In the genomic region with DNA sequence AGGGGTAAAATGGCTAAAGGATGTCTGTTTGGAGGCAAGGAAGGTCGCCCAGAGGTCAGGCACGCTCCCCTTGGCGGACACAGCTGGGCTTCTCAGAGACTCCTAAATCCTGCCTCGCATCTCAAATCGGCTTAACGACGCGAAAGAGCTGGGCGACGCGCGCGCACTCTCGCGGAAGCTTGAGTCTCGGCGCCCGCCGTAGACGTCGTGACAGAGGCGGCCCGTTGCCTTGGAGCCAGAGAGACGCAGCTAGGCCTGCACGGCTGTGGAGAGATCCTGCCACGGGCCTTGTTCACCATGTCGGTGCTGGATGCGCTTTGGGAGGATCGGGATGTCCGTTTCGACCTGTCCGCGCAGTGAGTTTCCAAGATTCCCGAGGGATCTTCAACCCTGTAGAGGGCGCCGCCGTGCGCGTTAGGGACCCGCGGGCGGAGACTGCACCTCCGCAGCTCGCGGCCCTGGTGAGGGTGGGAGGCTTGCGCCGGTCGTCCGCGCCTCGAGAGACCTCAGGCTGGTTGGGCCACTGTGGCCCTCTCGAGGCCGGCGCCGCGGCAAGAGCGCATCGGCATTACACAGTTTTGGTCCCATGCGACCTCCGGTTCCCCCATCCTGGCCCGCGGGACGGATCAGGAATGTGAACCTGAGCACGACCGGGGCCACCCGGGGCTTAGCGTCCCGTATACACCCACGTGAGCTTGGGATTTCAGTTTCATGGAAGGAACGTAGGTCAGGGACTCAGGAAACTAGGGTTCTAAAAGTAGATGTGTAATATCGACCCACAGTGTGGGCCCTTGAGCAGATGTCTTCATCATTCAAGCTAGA, we compare ENCODE assay signal across 1 cellular context.
TF ChIP-seq lines count a peak whose summit lies in the region.

A gene (plus strand): TSS at position 238 of the 822 bp plus-strand sequence. CDS start 60 bp downstream, at position 298.

TF ChIP-seq in K562, 482 proteins besides CTCF, POLR2A, EP300 and RAD21 (continued from another document and continues in another):
- TF ChIP-seq ZNF408 (CRISPR knock-in tag; IDR thresholded peaks at IDR 0.05; ENCODE audit: low read depth), result no peak
- TF ChIP-seq, protein P1, sequence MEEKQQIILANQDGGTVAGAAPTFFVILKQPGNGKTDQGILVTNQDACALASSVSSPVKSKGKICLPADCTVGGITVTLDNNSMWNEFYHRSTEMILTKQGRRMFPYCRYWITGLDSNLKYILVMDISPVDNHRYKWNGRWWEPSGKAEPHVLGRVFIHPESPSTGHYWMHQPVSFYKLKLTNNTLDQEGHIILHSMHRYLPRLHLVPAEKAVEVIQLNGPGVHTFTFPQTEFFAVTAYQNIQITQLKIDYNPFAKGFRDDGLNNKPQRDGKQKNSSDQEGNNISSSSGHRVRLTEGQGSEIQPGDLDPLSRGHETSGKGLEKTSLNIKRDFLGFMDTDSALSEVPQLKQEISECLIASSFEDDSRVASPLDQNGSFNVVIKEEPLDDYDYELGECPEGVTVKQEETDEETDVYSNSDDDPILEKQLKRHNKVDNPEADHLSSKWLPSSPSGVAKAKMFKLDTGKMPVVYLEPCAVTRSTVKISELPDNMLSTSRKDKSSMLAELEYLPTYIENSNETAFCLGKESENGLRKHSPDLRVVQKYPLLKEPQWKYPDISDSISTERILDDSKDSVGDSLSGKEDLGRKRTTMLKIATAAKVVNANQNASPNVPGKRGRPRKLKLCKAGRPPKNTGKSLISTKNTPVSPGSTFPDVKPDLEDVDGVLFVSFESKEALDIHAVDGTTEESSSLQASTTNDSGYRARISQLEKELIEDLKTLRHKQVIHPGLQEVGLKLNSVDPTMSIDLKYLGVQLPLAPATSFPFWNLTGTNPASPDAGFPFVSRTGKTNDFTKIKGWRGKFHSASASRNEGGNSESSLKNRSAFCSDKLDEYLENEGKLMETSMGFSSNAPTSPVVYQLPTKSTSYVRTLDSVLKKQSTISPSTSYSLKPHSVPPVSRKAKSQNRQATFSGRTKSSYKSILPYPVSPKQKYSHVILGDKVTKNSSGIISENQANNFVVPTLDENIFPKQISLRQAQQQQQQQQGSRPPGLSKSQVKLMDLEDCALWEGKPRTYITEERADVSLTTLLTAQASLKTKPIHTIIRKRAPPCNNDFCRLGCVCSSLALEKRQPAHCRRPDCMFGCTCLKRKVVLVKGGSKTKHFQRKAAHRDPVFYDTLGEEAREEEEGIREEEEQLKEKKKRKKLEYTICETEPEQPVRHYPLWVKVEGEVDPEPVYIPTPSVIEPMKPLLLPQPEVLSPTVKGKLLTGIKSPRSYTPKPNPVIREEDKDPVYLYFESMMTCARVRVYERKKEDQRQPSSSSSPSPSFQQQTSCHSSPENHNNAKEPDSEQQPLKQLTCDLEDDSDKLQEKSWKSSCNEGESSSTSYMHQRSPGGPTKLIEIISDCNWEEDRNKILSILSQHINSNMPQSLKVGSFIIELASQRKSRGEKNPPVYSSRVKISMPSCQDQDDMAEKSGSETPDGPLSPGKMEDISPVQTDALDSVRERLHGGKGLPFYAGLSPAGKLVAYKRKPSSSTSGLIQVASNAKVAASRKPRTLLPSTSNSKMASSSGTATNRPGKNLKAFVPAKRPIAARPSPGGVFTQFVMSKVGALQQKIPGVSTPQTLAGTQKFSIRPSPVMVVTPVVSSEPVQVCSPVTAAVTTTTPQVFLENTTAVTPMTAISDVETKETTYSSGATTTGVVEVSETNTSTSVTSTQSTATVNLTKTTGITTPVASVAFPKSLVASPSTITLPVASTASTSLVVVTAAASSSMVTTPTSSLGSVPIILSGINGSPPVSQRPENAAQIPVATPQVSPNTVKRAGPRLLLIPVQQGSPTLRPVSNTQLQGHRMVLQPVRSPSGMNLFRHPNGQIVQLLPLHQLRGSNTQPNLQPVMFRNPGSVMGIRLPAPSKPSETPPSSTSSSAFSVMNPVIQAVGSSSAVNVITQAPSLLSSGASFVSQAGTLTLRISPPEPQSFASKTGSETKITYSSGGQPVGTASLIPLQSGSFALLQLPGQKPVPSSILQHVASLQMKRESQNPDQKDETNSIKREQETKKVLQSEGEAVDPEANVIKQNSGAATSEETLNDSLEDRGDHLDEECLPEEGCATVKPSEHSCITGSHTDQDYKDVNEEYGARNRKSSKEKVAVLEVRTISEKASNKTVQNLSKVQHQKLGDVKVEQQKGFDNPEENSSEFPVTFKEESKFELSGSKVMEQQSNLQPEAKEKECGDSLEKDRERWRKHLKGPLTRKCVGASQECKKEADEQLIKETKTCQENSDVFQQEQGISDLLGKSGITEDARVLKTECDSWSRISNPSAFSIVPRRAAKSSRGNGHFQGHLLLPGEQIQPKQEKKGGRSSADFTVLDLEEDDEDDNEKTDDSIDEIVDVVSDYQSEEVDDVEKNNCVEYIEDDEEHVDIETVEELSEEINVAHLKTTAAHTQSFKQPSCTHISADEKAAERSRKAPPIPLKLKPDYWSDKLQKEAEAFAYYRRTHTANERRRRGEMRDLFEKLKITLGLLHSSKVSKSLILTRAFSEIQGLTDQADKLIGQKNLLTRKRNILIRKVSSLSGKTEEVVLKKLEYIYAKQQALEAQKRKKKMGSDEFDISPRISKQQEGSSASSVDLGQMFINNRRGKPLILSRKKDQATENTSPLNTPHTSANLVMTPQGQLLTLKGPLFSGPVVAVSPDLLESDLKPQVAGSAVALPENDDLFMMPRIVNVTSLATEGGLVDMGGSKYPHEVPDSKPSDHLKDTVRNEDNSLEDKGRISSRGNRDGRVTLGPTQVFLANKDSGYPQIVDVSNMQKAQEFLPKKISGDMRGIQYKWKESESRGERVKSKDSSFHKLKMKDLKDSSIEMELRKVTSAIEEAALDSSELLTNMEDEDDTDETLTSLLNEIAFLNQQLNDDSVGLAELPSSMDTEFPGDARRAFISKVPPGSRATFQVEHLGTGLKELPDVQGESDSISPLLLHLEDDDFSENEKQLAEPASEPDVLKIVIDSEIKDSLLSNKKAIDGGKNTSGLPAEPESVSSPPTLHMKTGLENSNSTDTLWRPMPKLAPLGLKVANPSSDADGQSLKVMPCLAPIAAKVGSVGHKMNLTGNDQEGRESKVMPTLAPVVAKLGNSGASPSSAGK (IDR thresholded peaks at IDR 0.05), result peak; percentile 93
- TF ChIP-seq, protein P2, sequence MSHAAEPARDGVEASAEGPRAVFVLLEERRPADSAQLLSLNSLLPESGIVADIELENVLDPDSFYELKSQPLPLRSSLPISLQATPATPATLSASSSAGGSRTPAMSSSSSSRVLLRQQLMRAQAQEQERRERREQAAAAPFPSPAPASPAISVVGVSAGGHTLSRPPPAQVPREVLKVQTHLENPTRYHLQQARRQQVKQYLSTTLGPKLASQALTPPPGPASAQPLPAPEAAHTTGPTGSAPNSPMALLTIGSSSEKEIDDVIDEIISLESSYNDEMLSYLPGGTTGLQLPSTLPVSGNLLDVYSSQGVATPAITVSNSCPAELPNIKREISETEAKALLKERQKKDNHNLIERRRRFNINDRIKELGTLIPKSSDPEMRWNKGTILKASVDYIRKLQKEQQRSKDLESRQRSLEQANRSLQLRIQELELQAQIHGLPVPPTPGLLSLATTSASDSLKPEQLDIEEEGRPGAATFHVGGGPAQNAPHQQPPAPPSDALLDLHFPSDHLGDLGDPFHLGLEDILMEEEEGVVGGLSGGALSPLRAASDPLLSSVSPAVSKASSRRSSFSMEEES (CRISPR knock-in tag; IDR thresholded peaks at IDR 0.05), result no peak
- TF ChIP-seq ZNF668 (CRISPR knock-in tag; IDR thresholded peaks at IDR 0.05), result no peak
- TF ChIP-seq, protein P3, sequence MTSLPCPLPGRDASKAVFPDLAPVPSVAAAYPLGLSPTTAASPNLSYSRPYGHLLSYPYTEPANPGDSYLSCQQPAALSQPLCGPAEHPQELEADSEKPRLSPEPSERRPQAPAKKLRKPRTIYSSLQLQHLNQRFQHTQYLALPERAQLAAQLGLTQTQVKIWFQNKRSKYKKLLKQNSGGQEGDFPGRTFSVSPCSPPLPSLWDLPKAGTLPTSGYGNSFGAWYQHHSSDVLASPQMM (CRISPR knock-in tag; IDR thresholded peaks at IDR 0.05), result no peak
- TF ChIP-seq PPARD (CRISPR knock-in tag; IDR thresholded peaks at IDR 0.05), result no peak
- TF ChIP-seq, protein P4, sequence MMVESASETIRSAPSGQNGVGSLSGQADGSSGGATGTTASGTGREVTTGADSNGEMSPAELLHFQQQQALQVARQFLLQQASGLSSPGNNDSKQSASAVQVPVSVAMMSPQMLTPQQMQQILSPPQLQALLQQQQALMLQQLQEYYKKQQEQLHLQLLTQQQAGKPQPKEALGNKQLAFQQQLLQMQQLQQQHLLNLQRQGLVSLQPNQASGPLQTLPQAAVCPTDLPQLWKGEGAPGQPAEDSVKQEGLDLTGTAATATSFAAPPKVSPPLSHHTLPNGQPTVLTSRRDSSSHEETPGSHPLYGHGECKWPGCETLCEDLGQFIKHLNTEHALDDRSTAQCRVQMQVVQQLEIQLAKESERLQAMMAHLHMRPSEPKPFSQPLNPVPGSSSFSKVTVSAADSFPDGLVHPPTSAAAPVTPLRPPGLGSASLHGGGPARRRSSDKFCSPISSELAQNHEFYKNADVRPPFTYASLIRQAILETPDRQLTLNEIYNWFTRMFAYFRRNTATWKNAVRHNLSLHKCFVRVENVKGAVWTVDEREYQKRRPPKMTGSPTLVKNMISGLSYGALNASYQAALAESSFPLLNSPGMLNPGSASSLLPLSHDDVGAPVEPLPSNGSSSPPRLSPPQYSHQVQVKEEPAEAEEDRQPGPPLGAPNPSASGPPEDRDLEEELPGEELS (CRISPR knock-in tag; IDR thresholded peaks at IDR 0.05; ENCODE audit: borderline replicate concordance), result peak; percentile 69
- TF ChIP-seq C11orf30 (IDR thresholded peaks at IDR 0.05; ENCODE audit: low read depth), result peak; percentile 85
- TF ChIP-seq, protein P5, sequence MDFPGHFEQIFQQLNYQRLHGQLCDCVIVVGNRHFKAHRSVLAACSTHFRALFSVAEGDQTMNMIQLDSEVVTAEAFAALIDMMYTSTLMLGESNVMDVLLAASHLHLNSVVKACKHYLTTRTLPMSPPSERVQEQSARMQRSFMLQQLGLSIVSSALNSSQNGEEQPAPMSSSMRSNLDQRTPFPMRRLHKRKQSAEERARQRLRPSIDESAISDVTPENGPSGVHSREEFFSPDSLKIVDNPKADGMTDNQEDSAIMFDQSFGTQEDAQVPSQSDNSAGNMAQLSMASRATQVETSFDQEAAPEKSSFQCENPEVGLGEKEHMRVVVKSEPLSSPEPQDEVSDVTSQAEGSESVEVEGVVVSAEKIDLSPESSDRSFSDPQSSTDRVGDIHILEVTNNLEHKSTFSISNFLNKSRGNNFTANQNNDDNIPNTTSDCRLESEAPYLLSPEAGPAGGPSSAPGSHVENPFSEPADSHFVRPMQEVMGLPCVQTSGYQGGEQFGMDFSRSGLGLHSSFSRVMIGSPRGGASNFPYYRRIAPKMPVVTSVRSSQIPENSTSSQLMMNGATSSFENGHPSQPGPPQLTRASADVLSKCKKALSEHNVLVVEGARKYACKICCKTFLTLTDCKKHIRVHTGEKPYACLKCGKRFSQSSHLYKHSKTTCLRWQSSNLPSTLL (IDR thresholded peaks at IDR 0.05), result no peak
- TF ChIP-seq CHD2 (IDR thresholded peaks at IDR 0.05; ENCODE audit: low read depth, low read length), result peak; percentile 91
- no peak for TF ChIP-seq ARNT (IDR thresholded peaks at IDR 0.05)
- TF ChIP-seq RCOR1 (IDR thresholded peaks at IDR 0.05; ENCODE audit: borderline replicate concordance in 1 of 2, low read depth in 2 of 2, low read length in 2 of 2), result peak in 1 of 2 experiments; percentile 6; a peak in 1 of 4 replicates
- TF ChIP-seq TFAM (CRISPR knock-in tag; conservative IDR thresholded peaks at IDR 0.05), result no peak
- no peak for TF ChIP-seq ZNF436 (CRISPR knock-in tag; IDR thresholded peaks at IDR 0.05)
- peak; percentile 97 for TF ChIP-seq SAP30 (IDR thresholded peaks at IDR 0.05; ENCODE audit: borderline replicate concordance, insufficient read depth, low read depth, low read length, poor library complexity, severe bottlenecking)
- no peak for TF ChIP-seq TAF7 (tag; IDR thresholded peaks at IDR 0.05)
- no peak for TF ChIP-seq THRAP3 (IDR thresholded peaks at IDR 0.05; ENCODE audit: borderline replicate concordance)
- no peak for TF ChIP-seq SLC30A9 (CRISPR knock-in tag; IDR thresholded peaks at IDR 0.05)
- TF ChIP-seq, protein P6, sequence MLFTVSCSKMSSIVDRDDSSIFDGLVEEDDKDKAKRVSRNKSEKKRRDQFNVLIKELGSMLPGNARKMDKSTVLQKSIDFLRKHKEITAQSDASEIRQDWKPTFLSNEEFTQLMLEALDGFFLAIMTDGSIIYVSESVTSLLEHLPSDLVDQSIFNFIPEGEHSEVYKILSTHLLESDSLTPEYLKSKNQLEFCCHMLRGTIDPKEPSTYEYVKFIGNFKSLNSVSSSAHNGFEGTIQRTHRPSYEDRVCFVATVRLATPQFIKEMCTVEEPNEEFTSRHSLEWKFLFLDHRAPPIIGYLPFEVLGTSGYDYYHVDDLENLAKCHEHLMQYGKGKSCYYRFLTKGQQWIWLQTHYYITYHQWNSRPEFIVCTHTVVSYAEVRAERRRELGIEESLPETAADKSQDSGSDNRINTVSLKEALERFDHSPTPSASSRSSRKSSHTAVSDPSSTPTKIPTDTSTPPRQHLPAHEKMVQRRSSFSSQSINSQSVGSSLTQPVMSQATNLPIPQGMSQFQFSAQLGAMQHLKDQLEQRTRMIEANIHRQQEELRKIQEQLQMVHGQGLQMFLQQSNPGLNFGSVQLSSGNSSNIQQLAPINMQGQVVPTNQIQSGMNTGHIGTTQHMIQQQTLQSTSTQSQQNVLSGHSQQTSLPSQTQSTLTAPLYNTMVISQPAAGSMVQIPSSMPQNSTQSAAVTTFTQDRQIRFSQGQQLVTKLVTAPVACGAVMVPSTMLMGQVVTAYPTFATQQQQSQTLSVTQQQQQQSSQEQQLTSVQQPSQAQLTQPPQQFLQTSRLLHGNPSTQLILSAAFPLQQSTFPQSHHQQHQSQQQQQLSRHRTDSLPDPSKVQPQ (CRISPR knock-in tag; IDR thresholded peaks at IDR 0.05; ENCODE audit: borderline replicate concordance), result no peak
- TF ChIP-seq, protein P7, sequence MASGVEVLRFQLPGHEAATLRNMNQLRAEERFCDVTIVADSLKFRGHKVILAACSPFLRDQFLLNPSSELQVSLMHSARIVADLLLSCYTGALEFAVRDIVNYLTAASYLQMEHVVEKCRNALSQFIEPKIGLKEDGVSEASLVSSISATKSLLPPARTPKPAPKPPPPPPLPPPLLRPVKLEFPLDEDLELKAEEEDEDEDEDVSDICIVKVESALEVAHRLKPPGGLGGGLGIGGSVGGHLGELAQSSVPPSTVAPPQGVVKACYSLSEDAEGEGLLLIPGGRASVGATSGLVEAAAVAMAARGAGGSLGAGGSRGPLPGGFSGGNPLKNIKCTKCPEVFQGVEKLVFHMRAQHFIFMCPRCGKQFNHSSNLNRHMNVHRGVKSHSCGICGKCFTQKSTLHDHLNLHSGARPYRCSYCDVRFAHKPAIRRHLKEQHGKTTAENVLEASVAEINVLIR (CRISPR knock-in tag; IDR thresholded peaks at IDR 0.05), result peak; percentile 84
- TF ChIP-seq PHF8 (IDR thresholded peaks at IDR 0.05; ENCODE audit: borderline replicate concordance, low read length), result peak; percentile 86
